In the genomic region with DNA sequence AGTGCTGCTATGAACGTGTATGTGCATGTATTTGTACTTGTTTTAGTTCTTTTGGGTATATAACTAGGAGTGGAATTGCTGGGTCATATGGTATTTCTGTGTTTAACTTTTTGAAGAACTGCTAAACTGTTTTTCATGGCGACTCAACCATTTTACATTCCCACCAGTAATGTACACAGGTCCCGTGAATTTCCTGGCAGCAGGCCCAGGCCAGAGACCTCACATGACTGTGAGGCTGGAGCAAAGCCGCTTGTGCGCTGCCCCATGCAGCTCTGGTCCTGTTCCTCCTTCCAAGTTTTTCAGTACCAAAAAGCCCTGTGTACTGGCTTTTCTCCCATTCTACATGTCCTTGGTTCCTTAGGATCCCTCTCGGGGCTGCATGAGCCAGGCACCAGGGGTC, we compare ENCODE assay signal across 13 cellular contexts. TPM values are rescaled to one million over a fixed set of nuclear protein-coding genes. Genes with fewer than 3 reads are reported as not detected.
DNase-seq lines count a peak whose midpoint lies in the region; ATAC-seq and TF ChIP-seq lines count a peak whose summit lies in the region.
"Had no signal": no experiment of that assay in that cellular context is flagged by ENCODE, and none has a peak within 500 bp of the region (broad histone marks: within the 10 kb centered on the region; RNA-seq: fewer than 3 reads in every experiment).

No MANE protein-coding gene starts in this region.

- no peak overlapping the region for H3K4me3 ChIP-seq in mucosa of descending colon
- H3K4me3 ChIP-seq: BLaER1 treated with 17β-estradiol and CSF1 and Interleukin-3, amounts not matched to agents 10 nM and 100 nM had no signal

- H3K9me3 ChIP-seq in mucosa of descending colon: no peaks in the 10 kb centered on the region
- H3K9me3 ChIP-seq: BLaER1 treated with 17β-estradiol and CSF1 and Interleukin-3, amounts not matched to agents 10 nM and 100 nM had no signal

- ATAC-seq in mucosa of descending colon (no peak), HG03342 (IDR thresholded peaks at IDR 0.05; ENCODE audit: unreplicated experiment) (no peak), GM19395 (IDR thresholded peaks at IDR 0.05; ENCODE audit: unreplicated experiment) (no peak)

- intact Hi-C loops in mucosa of descending colon (cut with DNase I, micrococcal nuclease): no loop called here

- DNase-seq in COLO668 (lab: John Stamatoyannopoulos, UW; ENCODE audit: unreplicated experiment): peak; percentile 75
- DNase-seq in OCI-M1 (lab: John Stamatoyannopoulos, UW): peak; percentile 49
- peak; percentile 29 for DNase-seq in fibroblast of peridontal ligament (ENCODE audit: extremely low read depth)
- DNase-seq in mucosa of descending colon: peak; percentile 76 to 85 (median 79)
- no peak for DNase-seq in T-helper 9 cell
- no peak for DNase-seq in activated CD4-positive, alpha-beta T cell treated with anti-CD3 and anti-CD28 coated beads, Interleukin-2, amount 50 U/mL, for 1 hour
- DNase-seq: activated effector memory CD4-positive, alpha-beta T cell treated with anti-CD3 and anti-CD28 coated beads, Interleukin-2, amount 50 U/mL, for 16 hours; NCI-H1436; stimulated activated CD4-positive, alpha-beta T cell treated with anti-CD3 and anti-CD28 coated beads, Interleukin-12 subunit alpha, Interleukin-12 subunit beta, amount 100 ng/mL, for 4 hours; T1000 had no signal

- no peaks in the 10 kb centered on the region for H3K36me3 ChIP-seq in mucosa of descending colon (ENCODE audit: low read depth)
- H3K36me3 ChIP-seq: BLaER1 treated with 17β-estradiol and CSF1 and Interleukin-3, amounts not matched to agents 10 nM and 100 nM had no signal

- no peak for TF ChIP-seq CTCF in mucosa of descending colon (IDR thresholded peaks at IDR 0.05)

- peaks cover 16% of the 10 kb centered on the region for H3K4me1 ChIP-seq in mucosa of descending colon (ENCODE audit: low read depth)

RNA-seq across cellular contexts. Expression of a gene that starts 29.6 kb away (rescaled TPM):
- 100 to 1,000 TPM in 1 of 3 donors, 10 to 100 TPM in 2; 54.7 to 122 (median 62.2) TPM for total RNA-seq in mucosa of descending colon

RNA-seq across cellular contexts. Expression of a gene that starts 45.7 kb away (rescaled TPM):
- total RNA-seq in mucosa of descending colon: 10 to 100 TPM in 2 of 3 donors, 1 to 10 TPM in 1; 5.7 to 25.1 (median 19.2) TPM

Comparison
In these comparisons a context has a peak if more than half of its experiments do, and no peak if none do; other contexts are left out.
1. DNase-seq: peak in COLO668 (single experiment), OCI-M1 (single experiment), fibroblast of peridontal ligament (single experiment) and mucosa of descending colon (3 of 3); none in T-helper 9 cell (single experiment) and activated CD4-positive, alpha-beta T cell treated with anti-CD3 and anti-CD28 coated beads, Interleukin-2, amount 50 U/mL, for 1 hour (single experiment).